Comparison of ENCODE assay signal across 19 cellular contexts in the genomic region with DNA sequence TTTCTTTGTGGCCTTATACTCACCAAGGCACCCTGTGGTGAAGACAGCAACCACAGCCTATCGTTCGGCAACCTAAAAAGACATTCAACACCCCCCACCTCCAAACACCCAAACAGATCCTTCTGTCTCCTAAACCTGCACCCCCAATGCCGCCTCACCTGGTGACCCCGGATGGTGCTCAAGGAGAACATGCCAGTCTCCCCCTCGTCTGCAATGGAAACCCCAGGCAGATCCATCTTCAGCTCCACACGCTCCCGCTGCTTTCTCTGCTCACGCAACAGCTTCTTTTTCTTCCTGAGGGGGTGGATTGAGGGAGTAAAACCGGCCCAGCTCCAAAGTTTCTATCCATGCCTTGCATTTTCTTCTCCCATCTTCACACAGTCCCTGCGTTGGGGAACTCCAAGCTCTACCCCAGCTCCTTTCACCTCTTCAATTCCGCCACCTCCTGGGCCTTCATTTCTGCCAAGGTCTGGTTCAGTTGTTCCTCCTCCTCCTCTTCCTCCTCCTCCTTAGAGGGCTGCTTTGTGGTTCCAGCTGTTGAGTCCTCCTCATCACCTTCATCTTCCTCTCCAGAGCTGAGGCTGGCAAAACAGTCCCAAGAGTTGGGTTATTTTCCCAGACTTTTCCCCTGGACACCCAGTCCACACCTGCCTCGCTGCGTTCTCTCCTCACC. TPM values are rescaled to one million over a fixed set of nuclear protein-coding genes. Genes with fewer than 3 reads are reported as not detected.
A peak's percentile ranks its signal among the peaks of the same experiment; 100 is the strongest.
DNase-seq lines count a peak whose midpoint lies in the region; ATAC-seq, FAIRE-seq and TF ChIP-seq lines count a peak whose summit lies in the region.
"Had no signal": no experiment of that assay in that cellular context is flagged by ENCODE, and none has a peak within 500 bp of the region (broad histone marks: within the 10 kb centered on the region; RNA-seq: fewer than 3 reads in every experiment).

No MANE protein-coding gene starts in this region.

- H4K91ac ChIP-seq in H1 (replicated peaks; ENCODE audit: insufficient read length, low read length): no peak overlapping the region

- 95% methylated on average over 12 of the region's 13 CpGs; no CpG with 5 or more reads in 1 of the 2 experiments for WGBS in H1 (ENCODE audit: extremely low coverage in 1 of 2, insufficient coverage in 1 of 2, insufficient read length in 1 of 2, insufficient replicate concordance in 2 of 2, low coverage in 1 of 2, low lambda C conversion rate in 2 of 2, missing lambda C conversion rate in 1 of 2), 2 experiments

- TF ChIP-seq EP300 in H1 (IDR thresholded peaks at IDR 0.05; ENCODE audit: borderline replicate concordance in 1 of 2, low read depth in 2 of 2, low read length in 2 of 2): no peak

- H3K23ac ChIP-seq in H1 (ENCODE audit: insufficient read length): no peak overlapping the region

- no peak overlapping the region for H2BK120ac ChIP-seq in H1 (replicated peaks; ENCODE audit: low read depth, low read length)

- H3K27me3 ChIP-seq in H1 (replicated peaks in 1 of 4; ENCODE audit: control insufficient read depth in 3 of 4, extremely low read depth in 1 of 4, insufficient read depth in 3 of 4, low read length in 3 of 4): no peaks in the 10 kb centered on the region
- H3K27me3 ChIP-seq: esophagus muscularis mucosa had no signal

- H3K9ac ChIP-seq in H1 (replicated peaks in 1 of 4; ENCODE audit: extremely low read depth in 1 of 4, low read depth in 3 of 4, low read length in 3 of 4): no peak overlapping the region

- H3K36me3 Mint-ChIP-seq in activated naive CD4-positive, alpha-beta T cell treated with anti-CD3 and anti-CD28 coated beads, Interleukin-2, amount 50 U/mL, for 24 hours: peaks cover 37% of the 10 kb centered on the region
- H3K36me3 Mint-ChIP-seq in T-helper 17 cell (ENCODE audit: low read depth): peaks cover 23% of the 10 kb centered on the region
- peaks cover 50 to 87% of the 10 kb centered on the region in 2 donors for H3K36me3 Mint-ChIP-seq in stimulated activated naive B cell treated with anti-CD40 and anti-IgM and Interleukin-4, amounts not matched to agents 10 μg/mL and 1 μg/mL and 100 μg/mL, for 72 hours

- H3K4me3 Mint-ChIP-seq in activated naive CD4-positive, alpha-beta T cell treated with anti-CD3 and anti-CD28 coated beads, Interleukin-2, amount 50 U/mL, for 24 hours: no peak overlapping the region
- H3K4me3 Mint-ChIP-seq in T-helper 17 cell: no peak overlapping the region
- H3K4me3 Mint-ChIP-seq in stimulated activated naive B cell treated with anti-CD40 and anti-IgM and Interleukin-4, amounts not matched to agents 10 μg/mL and 1 μg/mL and 100 μg/mL, for 72 hours: no peak overlapping the region

- no peak overlapping the region for H3K18ac ChIP-seq in H1 (ENCODE audit: extremely low read depth, low read length)

- no peaks in the 10 kb centered on the region for H3K27me3 Mint-ChIP-seq in activated naive CD4-positive, alpha-beta T cell treated with anti-CD3 and anti-CD28 coated beads, Interleukin-2, amount 50 U/mL, for 24 hours
- no peaks in the 10 kb centered on the region for H3K27me3 Mint-ChIP-seq in T-helper 17 cell
- H3K27me3 Mint-ChIP-seq in stimulated activated naive B cell treated with anti-CD40 and anti-IgM and Interleukin-4, amounts not matched to agents 10 μg/mL and 1 μg/mL and 100 μg/mL, for 72 hours: no peaks in the 10 kb centered on the region

- H4K5ac ChIP-seq in H1 (ENCODE audit: insufficient read length, low read depth, low read length): no peak overlapping the region

- peaks cover 9% of the 10 kb centered on the region; the same call in 1 of the 2 replicates for H3K79me1 ChIP-seq in H1 (ENCODE audit: low read depth, low read length)

- TF ChIP-seq CTCF in H1 (IDR thresholded peaks at IDR 0.05; ENCODE audit: control extremely low read depth in 1 of 3, insufficient read depth in 1 of 3, low read depth in 1 of 3, low read length in 3 of 3): no peak

- H3K79me2 ChIP-seq in H1 (ENCODE audit: control insufficient read depth in 1 of 2, insufficient read depth in 2 of 2, low read length in 2 of 2): peaks cover 0 to 31% of the 10 kb centered on the region in 2 experiments; a peak in 3 of 4 replicates

- no peak for DNase-seq in activated naive CD4-positive, alpha-beta T cell treated with Interleukin-2 at 50 U/mL for 16 hours
- no peak for DNase-seq in T-helper 17 cell
- DNase-seq in H1 (ENCODE audit: low read depth in 1 of 2, low spot score in 2 of 2): no peak
- DNase-seq in stimulated activated naive B cell treated with anti-CD40 and anti-IgM and Interleukin-4, amounts not matched to agents 10 μg/mL and 1 μg/mL and 100 μg/mL, for 72 hours: no peak
- DNase-seq in HUDEP-2 (lab: John Stamatoyannopoulos, UW; ENCODE audit: unreplicated experiment in 76 of 76): no peak
- no peak for DNase-seq in islet precursor cell
- DNase-seq: COR-L47; NCI-H146; NCI-H2227 treated with DMSO at 0.1 percent for 48 hours; stimulated activated CD4-positive, alpha-beta T cell treated with anti-CD3 and anti-CD28 coated beads, Interleukin-15, amount 100 ng/mL, for 24 hours had no signal

- no peak overlapping the region for H2BK5ac ChIP-seq in H1 (ENCODE audit: low read depth, low read length)

- H3K4me2 ChIP-seq in H1 (ENCODE audit: insufficient read depth in 1 of 2, low read depth in 2 of 2, low read length in 2 of 2): no peak overlapping the region

- H3K27ac Mint-ChIP-seq in activated naive CD4-positive, alpha-beta T cell treated with anti-CD3 and anti-CD28 coated beads, Interleukin-2, amount 50 U/mL, for 24 hours: peak overlapping the region; percentile 88
- peak overlapping the region; percentile 88 for H3K27ac Mint-ChIP-seq in T-helper 17 cell
- peak overlapping the region; percentile 79 for H3K27ac Mint-ChIP-seq in stimulated activated naive B cell treated with anti-CD40 and anti-IgM and Interleukin-4, amounts not matched to agents 10 μg/mL and 1 μg/mL and 100 μg/mL, for 72 hours

- H2AFZ ChIP-seq in H1 (ENCODE audit: low read length): no peak overlapping the region

- TF ChIP-seq POLR2A in H1 (IDR thresholded peaks at IDR 0.05; ENCODE audit: control extremely low read depth in 1 of 2, low read depth in 2 of 2, low read length in 2 of 2): no peak

- TF ChIP-seq RAD21 in H1 (IDR thresholded peaks at IDR 0.05 in 1 of 2, conservative IDR thresholded peaks at IDR 0.05 in 1 of 2; ENCODE audit: low read depth in 2 of 2, low read length in 2 of 2): no peak

- no peak overlapping the region for H3K14ac ChIP-seq in H1 (ENCODE audit: insufficient read length)

- H3K4me1 ChIP-seq in H1 (replicated peaks in 1 of 4; ENCODE audit: control insufficient read depth in 3 of 4, insufficient read depth in 4 of 4, low read length in 3 of 4): peaks cover 0 to 3% (median 0%) of the 10 kb centered on the region in 4 experiments; a peak in 1 of 7 replicates

- ATAC-seq in T-helper 17 cell (no peak), GM18519 (IDR thresholded peaks at IDR 0.05; ENCODE audit: low FRiP score, unreplicated experiment) (no peak)
- ATAC-seq in stimulated activated naive B cell treated with anti-CD40 and anti-IgM and Interleukin-4, amounts not matched to agents 10 μg/mL and 1 μg/mL and 100 μg/mL, for 72 hours (replicated peaks): no peak
- ATAC-seq: Panc1 had no signal

- H3K56ac ChIP-seq in H1 (replicated peaks; ENCODE audit: insufficient read length, low read depth, low read length): no peak overlapping the region

- H3K27ac ChIP-seq in H1 (ENCODE audit: low read depth, low read length): no peak overlapping the region

- H2AK5ac ChIP-seq in H1 (ENCODE audit: low read depth, low read length): no peak overlapping the region

- no peak overlapping the region for H3K4me3 ChIP-seq in H1 (ENCODE audit: extremely low read depth in 1 of 4, insufficient read depth in 2 of 4, low read depth in 3 of 4, low read length in 4 of 4)
- H3K4me3 ChIP-seq: esophagus muscularis mucosa had no signal

- no peak overlapping the region for H2BK15ac ChIP-seq in H1 (ENCODE audit: low read length)

- H4K20me1 ChIP-seq in H1 (replicated peaks in 1 of 2; ENCODE audit: control insufficient read depth in 1 of 2, insufficient read depth in 2 of 2, low read length in 2 of 2): peaks cover 5 to 22% of the 10 kb centered on the region in 2 experiments

- peak overlapping the region; percentile 17; the same call in 1 of the 2 replicates for H4K8ac ChIP-seq in H1 (ENCODE audit: extremely low read depth, insufficient read depth, low read length)

- CTCF ChIA-PET in H1 (lab: Charles Lee; ENCODE audit: partially characterized antibody): interaction anchor here (0.7 to 7.5 kb wide), 3 partner anchors 9 to 24 kb away, joined by 3 to 61 read pairs (median 4); no protein-coding TSS in a partner anchor

- peaks cover 42% of the 10 kb centered on the region for H3K4me1 Mint-ChIP-seq in activated naive CD4-positive, alpha-beta T cell treated with anti-CD3 and anti-CD28 coated beads, Interleukin-2, amount 50 U/mL, for 24 hours
- peaks cover 46% of the 10 kb centered on the region for H3K4me1 Mint-ChIP-seq in T-helper 17 cell
- H3K4me1 Mint-ChIP-seq in stimulated activated naive B cell treated with anti-CD40 and anti-IgM and Interleukin-4, amounts not matched to agents 10 μg/mL and 1 μg/mL and 100 μg/mL, for 72 hours: peaks cover 47 to 82% of the 10 kb centered on the region in 2 donors

- FAIRE-seq in H1 (lab: Jason Lieb, UNC): no peak

- no peak overlapping the region for H2BK12ac ChIP-seq in H1 (ENCODE audit: low read depth, low read length)

- H3K36me3 ChIP-seq in H1 (ENCODE audit: control insufficient read depth in 2 of 4, insufficient read depth in 4 of 4, low read length in 3 of 4): peaks cover 48 to 72% (median 64%) of the 10 kb centered on the region in 4 experiments

- H3K9me3 Mint-ChIP-seq in activated naive CD4-positive, alpha-beta T cell treated with anti-CD3 and anti-CD28 coated beads, Interleukin-2, amount 50 U/mL, for 24 hours: no peaks in the 10 kb centered on the region
- no peaks in the 10 kb centered on the region for H3K9me3 Mint-ChIP-seq in stimulated activated naive B cell treated with anti-CD40 and anti-IgM and Interleukin-4, amounts not matched to agents 10 μg/mL and 1 μg/mL and 100 μg/mL, for 72 hours

- no peak overlapping the region for H3K4ac ChIP-seq in H1 (replicated peaks; ENCODE audit: insufficient read length, low read depth, low read length)

- H2BK20ac ChIP-seq in H1 (ENCODE audit: low read length): no peak overlapping the region

- H3K9me3 ChIP-seq in T-helper 17 cell (ENCODE audit: control insufficient read depth, low read length, poor library complexity, severe bottlenecking): no peaks in the 10 kb centered on the region
- no peaks in the 10 kb centered on the region for H3K9me3 ChIP-seq in H1 (ENCODE audit: insufficient read depth in 2 of 2, low read depth in 1 of 2, low read length in 1 of 2)
- H3K9me3 ChIP-seq: esophagus muscularis mucosa had no signal

- H3K23me2 ChIP-seq in H1 (ENCODE audit: low read depth, low read length): peaks cover 8% of the 10 kb centered on the region

- POLR2A ChIA-PET in H1 (lab: Charles Lee; ENCODE audit: partially characterized antibody): interaction anchor here (1.1 to 32.3 kb wide), 7 partner anchors 3 to 81 kb away, joined by 3 to 593 read pairs (median 7); a partner anchor contains a TSS

RNA-seq across cellular contexts. Expression of a gene that starts 3.4 kb away (rescaled TPM):
- 10 to 100 TPM; 83.5 to 92.2 TPM for total RNA-seq in T-helper 17 cell
- total RNA-seq in H1 (2021; fragmentation: NEBNext Ultra II Directional; extraction: Animal tissue kit (Norgen Biotek cat#: 25700)): 162 and 172 TPM in 2 replicates
- 162 and 180 TPM in 2 replicates for polyA plus RNA-seq in H1 (2011; rRNA removed)
- 264 TPM for polyA plus RNA-seq in H1 (2011; cell fraction: cytosol; rRNA removed)
- 112 TPM for polyA plus RNA-seq in H1 (2011; cell fraction: nucleus; rRNA removed)
- 228 to 267 TPM (median 229 TPM) in 4 replicates for polyA plus RNA-seq in H1 (2012, experiment 1 of 2)
- 59.9 TPM for polyA plus RNA-seq in H1 (2012, experiment 2 of 2)
- polyA plus RNA-seq in H1 (2013, experiment 1 of 2): 83.3 TPM
- polyA plus RNA-seq in H1 (2013, experiment 2 of 2): 84.0 TPM
- 178 and 230 TPM in 2 replicates for polyA minus RNA-seq in H1 (2011; rRNA and poly(A)+ RNA removed)
- 88.2 TPM for polyA minus RNA-seq in H1 (2011; cell fraction: cytosol; rRNA and poly(A)+ RNA removed)
- polyA minus RNA-seq in H1 (2011; cell fraction: nucleus; rRNA and poly(A)+ RNA removed): 75.4 TPM

RNA-seq across cellular contexts. Expression of a gene that starts 3.7 kb away (rescaled TPM):
- 10 to 100 TPM; 44.2 to 54.3 TPM for total RNA-seq in T-helper 17 cell
- 77.2 and 77.4 TPM in 2 replicates for total RNA-seq in H1 (2021; fragmentation: NEBNext Ultra II Directional; extraction: Animal tissue kit (Norgen Biotek cat#: 25700))
- polyA plus RNA-seq in H1 (2011; rRNA removed): 42.7 and 47.2 TPM in 2 replicates
- 73.1 TPM for polyA plus RNA-seq in H1 (2011; cell fraction: cytosol; rRNA removed)
- 76.8 TPM for polyA plus RNA-seq in H1 (2011; cell fraction: nucleus; rRNA removed)
- polyA plus RNA-seq in H1 (2012, experiment 1 of 2): 78.1 to 92.0 TPM (median 83.3 TPM) in 4 replicates
- polyA plus RNA-seq in H1 (2012, experiment 2 of 2): 19.2 TPM
- 44.5 TPM for polyA plus RNA-seq in H1 (2013, experiment 1 of 2)
- 45.0 TPM for polyA plus RNA-seq in H1 (2013, experiment 2 of 2)
- 89.2 and 107 TPM in 2 replicates for polyA minus RNA-seq in H1 (2011; rRNA and poly(A)+ RNA removed)
- 29.2 TPM for polyA minus RNA-seq in H1 (2011; cell fraction: cytosol; rRNA and poly(A)+ RNA removed)
- 64.1 TPM for polyA minus RNA-seq in H1 (2011; cell fraction: nucleus; rRNA and poly(A)+ RNA removed)

RNA-seq across cellular contexts. Expression of a gene that starts 18.7 kb away (rescaled TPM):
- total RNA-seq in T-helper 17 cell: 100 to 1,000 TPM in 1 of 2 donors, 10 to 100 TPM in 1; 95.3 to 106 TPM
- 84.6 and 92.2 TPM in 2 replicates for total RNA-seq in H1 (2021; fragmentation: NEBNext Ultra II Directional; extraction: Animal tissue kit (Norgen Biotek cat#: 25700))
- 90.0 and 111 TPM in 2 replicates for polyA plus RNA-seq in H1 (2011; rRNA removed)
- 94.6 TPM for polyA plus RNA-seq in H1 (2011; cell fraction: cytosol; rRNA removed)
- 147 TPM for polyA plus RNA-seq in H1 (2011; cell fraction: nucleus; rRNA removed)
- 70.0 to 93.3 TPM (median 88.1 TPM) in 4 replicates for polyA plus RNA-seq in H1 (2012, experiment 1 of 2)
- 111 TPM for polyA plus RNA-seq in H1 (2012, experiment 2 of 2)
- polyA plus RNA-seq in H1 (2013, experiment 1 of 2): 51.4 TPM
- polyA plus RNA-seq in H1 (2013, experiment 2 of 2): 48.2 TPM
- 102 and 117 TPM in 2 replicates for polyA minus RNA-seq in H1 (2011; rRNA and poly(A)+ RNA removed)
- 54.5 TPM for polyA minus RNA-seq in H1 (2011; cell fraction: cytosol; rRNA and poly(A)+ RNA removed)
- 64.8 TPM for polyA minus RNA-seq in H1 (2011; cell fraction: nucleus; rRNA and poly(A)+ RNA removed)

RNA-seq across cellular contexts. Expression of a gene that starts 49.7 kb away (rescaled TPM):
- total RNA-seq in T-helper 17 cell: 1 to 10 TPM; 3.6 to 4.0 TPM
- 0.43 and 0.52 TPM in 2 replicates for total RNA-seq in H1 (2021; fragmentation: NEBNext Ultra II Directional; extraction: Animal tissue kit (Norgen Biotek cat#: 25700))
- polyA plus RNA-seq in H1 (2011; rRNA removed): not detected in 2 replicates
- 0.13 TPM for polyA plus RNA-seq in H1 (2011; cell fraction: cytosol; rRNA removed)
- not detected for polyA plus RNA-seq in H1 (2011; cell fraction: nucleus; rRNA removed)
- polyA plus RNA-seq in H1 (2012, experiment 1 of 2): not detected in 4 replicates
- not detected for polyA plus RNA-seq in H1 (2012, experiment 2 of 2)
- 0.43 TPM for polyA plus RNA-seq in H1 (2013, experiment 1 of 2)
- 0.39 TPM for polyA plus RNA-seq in H1 (2013, experiment 2 of 2)
- polyA minus RNA-seq in H1 (2011; rRNA and poly(A)+ RNA removed): 0.88 TPM in 1 of 2 replicates, not detected in the other
- not detected for polyA minus RNA-seq in H1 (2011; cell fraction: cytosol; rRNA and poly(A)+ RNA removed)
- polyA minus RNA-seq in H1 (2011; cell fraction: nucleus; rRNA and poly(A)+ RNA removed): not detected
- total RNA-seq: cardiac septum, esophagus muscularis mucosa, lower leg skin, M059J, renal cortical epithelial cell had no signal
- polyA plus RNA-seq: adipose tissue had no signal

RNA-seq across cellular contexts. Expression of a gene that starts 49.8 kb away (rescaled TPM):
- 10 to 100 TPM; 81.6 to 93.6 TPM for total RNA-seq in T-helper 17 cell
- 114 and 120 TPM in 2 replicates for total RNA-seq in H1 (2021; fragmentation: NEBNext Ultra II Directional; extraction: Animal tissue kit (Norgen Biotek cat#: 25700))
- polyA plus RNA-seq in H1 (2011; rRNA removed): 37.4 and 40.6 TPM in 2 replicates
- polyA plus RNA-seq in H1 (2011; cell fraction: cytosol; rRNA removed): 82.5 TPM
- polyA plus RNA-seq in H1 (2011; cell fraction: nucleus; rRNA removed): 59.2 TPM
- polyA plus RNA-seq in H1 (2012, experiment 1 of 2): 84.5 to 127 TPM (median 99.4 TPM) in 4 replicates
- polyA plus RNA-seq in H1 (2012, experiment 2 of 2): 10.4 TPM
- 67.2 TPM for polyA plus RNA-seq in H1 (2013, experiment 1 of 2)
- polyA plus RNA-seq in H1 (2013, experiment 2 of 2): 70.0 TPM
- polyA minus RNA-seq in H1 (2011; rRNA and poly(A)+ RNA removed): 65.6 and 112 TPM in 2 replicates
- 46.3 TPM for polyA minus RNA-seq in H1 (2011; cell fraction: cytosol; rRNA and poly(A)+ RNA removed)
- 124 TPM for polyA minus RNA-seq in H1 (2011; cell fraction: nucleus; rRNA and poly(A)+ RNA removed)
